Comparison of ENCODE assay signal across 1 cellular context in the genomic region with DNA sequence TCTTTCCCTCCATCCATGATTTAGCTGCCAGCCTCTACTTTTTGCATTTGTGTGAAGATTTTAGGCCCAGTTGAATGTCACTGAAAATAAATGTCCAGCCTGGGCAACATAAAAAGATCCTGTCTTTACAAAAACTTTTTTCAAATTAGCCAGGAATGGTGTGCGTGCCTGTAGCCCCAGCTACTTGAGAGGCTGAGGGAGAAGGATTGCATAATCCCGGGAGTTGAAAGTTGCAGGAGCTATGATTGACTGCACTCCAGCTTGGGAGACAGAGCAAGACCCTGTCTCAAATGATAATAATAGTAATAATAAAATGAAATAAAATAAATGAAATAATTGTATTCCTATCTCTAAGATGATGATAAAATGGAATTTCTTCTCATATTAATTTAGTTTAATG.
TF ChIP-seq lines count a peak whose summit lies in the region.

No MANE protein-coding gene starts in this region.

TF ChIP-seq in IMR-90, 13 proteins besides CTCF, POLR2A, EP300 and RAD21 (continued from another document):
- no peak for TF ChIP-seq RFX5 (IDR thresholded peaks at IDR 0.05; ENCODE audit: low read depth, low read length)
